ENCODE assay signal across 26 cellular contexts in the genomic region with DNA sequence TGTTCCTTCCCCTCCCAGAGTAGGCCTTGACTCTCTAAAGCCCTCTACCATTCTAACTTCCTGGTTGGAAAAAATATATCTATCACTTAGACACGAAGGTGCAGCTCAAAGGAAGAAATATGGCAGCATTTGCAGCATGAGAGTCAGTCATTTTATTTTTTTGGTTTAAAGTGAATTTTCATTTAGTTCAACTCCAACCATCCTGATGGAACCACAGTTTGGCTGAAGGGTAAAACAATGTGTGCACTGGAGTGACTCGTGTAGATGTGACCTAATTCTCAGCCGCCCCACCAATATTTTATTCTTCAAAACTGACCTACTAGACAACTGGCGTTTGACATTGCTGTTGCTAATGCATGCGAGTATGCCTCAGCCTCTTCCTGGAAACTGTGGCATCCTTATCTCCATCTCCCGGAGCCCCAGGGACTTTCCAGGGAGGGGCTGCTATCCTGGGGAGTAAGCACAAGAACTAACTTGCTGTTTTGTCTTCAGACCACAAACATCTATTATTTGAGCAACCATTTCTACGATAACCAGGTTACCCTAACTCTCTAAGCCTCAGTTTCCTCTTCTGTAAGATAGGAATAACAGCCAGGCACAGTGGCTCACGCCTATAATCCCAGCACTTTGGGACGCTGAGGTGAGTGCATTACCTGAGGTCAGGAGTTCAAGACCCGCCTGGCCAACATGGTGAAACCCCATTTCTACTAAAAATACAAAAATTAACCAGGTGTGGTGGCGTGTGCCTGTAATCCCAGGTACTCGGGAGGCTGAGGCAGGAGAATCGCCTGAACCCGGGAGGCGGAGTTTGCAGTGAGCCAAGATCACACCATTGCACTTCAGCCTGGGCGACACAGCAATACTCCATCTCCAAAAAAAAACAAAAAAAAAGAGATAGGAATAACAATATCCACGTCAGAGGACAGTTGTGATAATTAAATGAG.
A peak's percentile ranks its signal among the peaks of the same experiment; 100 is the strongest.
DNase-seq lines count a peak whose midpoint lies in the region; ATAC-seq, FAIRE-seq and TF ChIP-seq lines count a peak whose summit lies in the region.
"Had no signal": no experiment of that assay in that cellular context is flagged by ENCODE, and none has a peak within 500 bp of the region (broad histone marks: within the 10 kb centered on the region; RNA-seq: fewer than 3 reads in every experiment).

No MANE protein-coding gene starts in this region.

- peaks cover 4% of the 10 kb centered on the region for H3K4me1 Mint-ChIP-seq in activated naive CD8-positive, alpha-beta T cell treated with anti-CD3 and anti-CD28 coated beads, Interleukin-2, amount 50 U/mL, for 24 hours
- no peaks in the 10 kb centered on the region for H3K4me1 Mint-ChIP-seq in activated naive CD8-positive, alpha-beta T cell treated with anti-CD3 and anti-CD28 coated beads for 36 hours
- H3K4me1 Mint-ChIP-seq in astrocyte (ENCODE audit: low read depth, unreplicated experiment): peaks cover 5% of the 10 kb centered on the region
- H3K4me1 Mint-ChIP-seq: WTC11 had no signal

- H3K4me3 ChIP-seq in astrocyte (ENCODE audit: insufficient read depth, low read depth, low read length) (no peak overlapping the region), HepG2 (replicated peaks in 1 of 3; ENCODE audit: insufficient read depth in 1 of 3, low read depth in 2 of 3, low read length in 3 of 3) (no peak overlapping the region)
- H3K4me3 ChIP-seq: cardiac muscle cell, right lobe of liver, SK-N-MC, upper lobe of right lung had no signal

- TF ChIP-seq CTCF in astrocyte (IDR thresholded peaks at IDR 0.05; ENCODE audit: insufficient read depth, low read depth, low read length): no peak
- no peak for TF ChIP-seq CTCF in HepG2 (CRISPR knock-in tag; IDR thresholded peaks at IDR 0.05)

- no peaks in the 10 kb centered on the region for H3K27me3 ChIP-seq in astrocyte (ENCODE audit: insufficient read depth, low read length)
- H3K27me3 ChIP-seq in HepG2 (ENCODE audit: control insufficient read depth in 1 of 2, insufficient read depth in 2 of 2, low read length in 2 of 2): no peaks in the 10 kb centered on the region
- H3K27me3 ChIP-seq: cardiac muscle cell, right lobe of liver, upper lobe of right lung had no signal

- H3K36me3 ChIP-seq in astrocyte (ENCODE audit: insufficient read depth, low read length) (no peaks in the 10 kb centered on the region), HepG2 (replicated peaks in 1 of 2; ENCODE audit: control insufficient read depth in 1 of 2, insufficient read depth in 2 of 2, low read length in 2 of 2) (no peaks in the 10 kb centered on the region)
- H3K36me3 ChIP-seq: cardiac muscle cell, right lobe of liver, upper lobe of right lung had no signal

- CTCF ChIA-PET in HepG2 (lab: Yijun Ruan, JAX; ENCODE audit: low intra/inter-chr PET ratio, low total read pairs): no interaction called here

- DNase-seq in activated naive CD8-positive, alpha-beta T cell treated with anti-CD3 and anti-CD28 coated beads, Interleukin-2, amount 50 U/mL, for 24 hours: no peak
- no peak for DNase-seq in activated naive CD8-positive, alpha-beta T cell treated with anti-CD3 and anti-CD28 coated beads for 36 hours
- peak; percentile 40 for DNase-seq in RPMI7951 (ENCODE audit: low read depth)
- peak; percentile 7 for DNase-seq in astrocyte (ENCODE audit: low read depth)
- peak; percentile 14 for DNase-seq in iris pigment epithelial cell (ENCODE audit: low read depth)
- no peak for DNase-seq in NCI-H2171 (lab: John Stamatoyannopoulos, UW)
- no peak for DNase-seq in HepG2 (ENCODE audit: low spot score)
- no peak for DNase-seq in urothelium cell line (ENCODE audit: low spot score)
- DNase-seq: activated CD8-positive, alpha-beta T cell treated with anti-CD3 and anti-CD28 coated beads, Interleukin-2, amount 10 ng/mL, durations not matched to agents 7 days and 5 days; activated naive CD4-positive, alpha-beta T cell treated with Interleukin-2 at 50 U/mL for 16 hours; activated T-cell treated with anti-CD3 and anti-CD28 coated beads, Interleukin-2, amount 50 U/mL, for 1 hour; AML-193; amniotic stem cell; CD4-positive, alpha-beta memory T cell; GF-D8; glutamatergic neuron; Karpas-422; NCI-H1694 treated with DMSO at 0.1 percent for 48 hours; right lobe of liver; upper lobe of right lung had no signal

- no peaks in the 10 kb centered on the region for H4K20me1 ChIP-seq in astrocyte (ENCODE audit: insufficient read depth, low read length)
- H4K20me1 ChIP-seq in HepG2 (ENCODE audit: insufficient read depth, low read length): no peaks in the 10 kb centered on the region

- H3K27ac ChIP-seq in astrocyte (ENCODE audit: low read depth, low read length) (no peak overlapping the region), HepG2 (ENCODE audit: extremely low read length, insufficient read depth, low read length) (no peak overlapping the region)
- H3K27ac ChIP-seq: cardiac muscle cell, right lobe of liver, SK-N-MC, upper lobe of right lung had no signal

- no peaks in the 10 kb centered on the region for H3K79me2 ChIP-seq in astrocyte (ENCODE audit: insufficient read depth, low read length)
- no peaks in the 10 kb centered on the region for H3K79me2 ChIP-seq in HepG2 (ENCODE audit: insufficient read depth, low read length)

- no peaks in the 10 kb centered on the region for H3K27me3 Mint-ChIP-seq in activated naive CD8-positive, alpha-beta T cell treated with anti-CD3 and anti-CD28 coated beads, Interleukin-2, amount 50 U/mL, for 24 hours
- peaks cover 4% of the 10 kb centered on the region for H3K27me3 Mint-ChIP-seq in activated naive CD8-positive, alpha-beta T cell treated with anti-CD3 and anti-CD28 coated beads for 36 hours
- H3K27me3 Mint-ChIP-seq in astrocyte (ENCODE audit: low read depth, unreplicated experiment): no peaks in the 10 kb centered on the region

- BruUV-seq in HepG2 (replicated peaks; lab: Mats Ljungman, UMichigan): no TSS peak

- intact Hi-C loops in HepG2 (cut with micrococcal nuclease; ENCODE audit: unreplicated experiment): no loop called here

- no peak overlapping the region for H3K27ac Mint-ChIP-seq in activated naive CD8-positive, alpha-beta T cell treated with anti-CD3 and anti-CD28 coated beads, Interleukin-2, amount 50 U/mL, for 24 hours
- no peak overlapping the region for H3K27ac Mint-ChIP-seq in activated naive CD8-positive, alpha-beta T cell treated with anti-CD3 and anti-CD28 coated beads for 36 hours
- H3K27ac Mint-ChIP-seq in astrocyte (ENCODE audit: unreplicated experiment): no peak overlapping the region
- H3K27ac Mint-ChIP-seq: activated CD8-positive, alpha-beta T cell treated with anti-CD3 and anti-CD28 coated beads, Interleukin-2, amount 10 ng/mL, durations not matched to agents 7 days and 5 days; CD4-positive, alpha-beta memory T cell; WTC11 had no signal

- no peak overlapping the region for H3K9ac ChIP-seq in astrocyte (ENCODE audit: low read length)
- H3K9ac ChIP-seq in HepG2 (ENCODE audit: insufficient read depth, low read depth, low read length): no peak overlapping the region

- H3K4me2 ChIP-seq in astrocyte (ENCODE audit: low read length): no peak overlapping the region
- H3K4me2 ChIP-seq in HepG2 (ENCODE audit: low read depth, low read length): no peak overlapping the region

- H3K4me1 ChIP-seq in astrocyte (ENCODE audit: insufficient read depth, low read length): no peaks in the 10 kb centered on the region
- no peaks in the 10 kb centered on the region for H3K4me1 ChIP-seq in HepG2 (ENCODE audit: insufficient read depth, low read length)
- H3K4me1 ChIP-seq: right lobe of liver, upper lobe of right lung had no signal

- TF ChIP-seq EP300 in HepG2 (IDR thresholded peaks at IDR 0.05; ENCODE audit: low read depth in 2 of 2, low read length in 2 of 2): no peak
- TF ChIP-seq EP300 in HepG2 (CRISPR knock-in tag; IDR thresholded peaks at IDR 0.05; ENCODE audit: borderline replicate concordance): no peak

- FAIRE-seq in astrocyte (lab: Jason Lieb, UNC): no peak
- no peak for FAIRE-seq in HepG2 (lab: Jason Lieb, UNC)
- no peak for FAIRE-seq in urothelium cell line (lab: Jason Lieb, UNC)
- FAIRE-seq: A204.1, endometrium, H1 had no signal

- no peaks in the 10 kb centered on the region for H3K9me3 Mint-ChIP-seq in activated naive CD8-positive, alpha-beta T cell treated with anti-CD3 and anti-CD28 coated beads, Interleukin-2, amount 50 U/mL, for 24 hours
- H3K9me3 Mint-ChIP-seq in activated naive CD8-positive, alpha-beta T cell treated with anti-CD3 and anti-CD28 coated beads for 36 hours: peaks cover 2% of the 10 kb centered on the region
- no peaks in the 10 kb centered on the region for H3K9me3 Mint-ChIP-seq in astrocyte (ENCODE audit: unreplicated experiment)

- H2AFZ ChIP-seq in astrocyte (ENCODE audit: low read depth, low read length) (no peak overlapping the region), HepG2 (ENCODE audit: low read length) (no peak overlapping the region)

- ATAC-seq in activated naive CD8-positive, alpha-beta T cell treated with anti-CD3 and anti-CD28 coated beads, Interleukin-2, amount 50 U/mL, for 24 hours: peak; percentile 33
- no peak for ATAC-seq in HepG2
- ATAC-seq: activated CD8-positive, alpha-beta T cell treated with anti-CD3 and anti-CD28 coated beads, Interleukin-2, amount 10 ng/mL, durations not matched to agents 7 days and 5 days; right lobe of liver; upper lobe of right lung; WTC11 had no signal

- H3K9me3 ChIP-seq in astrocyte (ENCODE audit: insufficient read depth, low read depth, low read length): no peaks in the 10 kb centered on the region
- no peaks in the 10 kb centered on the region for H3K9me3 ChIP-seq in HepG2 (ENCODE audit: low read length)
- H3K9me3 ChIP-seq: right lobe of liver, upper lobe of right lung had no signal

- TF ChIP-seq RAD21 in HepG2 (CRISPR knock-in tag; IDR thresholded peaks at IDR 0.05): no peak

- no peak for TF ChIP-seq POLR2A in HepG2 (IDR thresholded peaks at IDR 0.05; ENCODE audit: insufficient read depth in 1 of 2, low read depth in 2 of 2, low read length in 2 of 2)

- H3K4me3 Mint-ChIP-seq in activated naive CD8-positive, alpha-beta T cell treated with anti-CD3 and anti-CD28 coated beads, Interleukin-2, amount 50 U/mL, for 24 hours: no peak overlapping the region
- H3K4me3 Mint-ChIP-seq in activated naive CD8-positive, alpha-beta T cell treated with anti-CD3 and anti-CD28 coated beads for 36 hours: no peak overlapping the region
- no peak overlapping the region for H3K4me3 Mint-ChIP-seq in astrocyte (ENCODE audit: unreplicated experiment)
- H3K4me3 Mint-ChIP-seq: activated CD8-positive, alpha-beta T cell treated with anti-CD3 and anti-CD28 coated beads, Interleukin-2, amount 10 ng/mL, durations not matched to agents 7 days and 5 days; CD4-positive, alpha-beta memory T cell; WTC11 had no signal

- WGBS in HepG2 (ENCODE audit: low lambda C conversion rate): 51% methylated on average over 17 of the region's 17 CpGs

- H3K36me3 Mint-ChIP-seq in activated naive CD8-positive, alpha-beta T cell treated with anti-CD3 and anti-CD28 coated beads, Interleukin-2, amount 50 U/mL, for 24 hours (ENCODE audit: low read depth): no peaks in the 10 kb centered on the region
- H3K36me3 Mint-ChIP-seq in activated naive CD8-positive, alpha-beta T cell treated with anti-CD3 and anti-CD28 coated beads for 36 hours: peaks cover 1% of the 10 kb centered on the region
- no peaks in the 10 kb centered on the region for H3K36me3 Mint-ChIP-seq in astrocyte (ENCODE audit: low read depth, unreplicated experiment)
- H3K36me3 Mint-ChIP-seq: CD4-positive, alpha-beta memory T cell; WTC11 had no signal

- POLR2A ChIA-PET in HepG2 (lab: Yijun Ruan, JAX): no interaction called here

- in situ Hi-C loops in HepG2 (cut with HindIII; ENCODE audit: extremely low pct_ligation_motif_present, low pct_unique_long_range_greater_than_20kb): no loop called here

Comparison
In these comparisons a context has a peak if more than half of its experiments do, and no peak if none do; other contexts are left out.
1. DNase-seq: peak in RPMI7951 (single experiment), astrocyte (single experiment) and iris pigment epithelial cell (single experiment); none in activated naive CD8-positive, alpha-beta T cell treated with anti-CD3 and anti-CD28 coated beads, Interleukin-2, amount 50 U/mL, for 24 hours (single experiment), activated naive CD8-positive, alpha-beta T cell treated with anti-CD3 and anti-CD28 coated beads for 36 hours (single experiment), NCI-H2171 (single experiment), HepG2 (single experiment) and urothelium cell line (single experiment).